1 cellular context compared by ENCODE assay signal in the genomic region with DNA sequence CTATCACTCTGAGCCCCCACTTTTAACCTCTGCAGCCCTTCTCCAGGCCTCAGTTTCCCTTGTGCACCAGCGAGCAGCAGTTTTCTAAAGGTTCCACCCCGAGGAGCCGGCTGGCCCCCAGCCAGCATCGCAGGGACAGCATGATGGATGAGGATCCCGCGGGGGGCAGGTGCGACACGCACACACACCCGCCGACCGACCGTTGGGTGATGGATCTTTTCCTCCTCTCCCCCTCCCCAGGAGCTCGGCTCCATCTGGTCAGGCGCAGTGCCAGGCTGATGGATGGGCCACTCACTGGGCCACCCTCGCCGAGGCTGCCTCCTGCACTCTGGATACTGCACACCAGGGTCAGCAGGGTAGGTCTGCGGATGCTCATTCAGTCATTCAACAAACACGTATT.
TF ChIP-seq lines count a peak whose summit lies in the region.

No MANE protein-coding gene starts in this region.

TF ChIP-seq in H1, 55 proteins besides CTCF, POLR2A, EP300 and RAD21:
- TF ChIP-seq TCF12 (IDR thresholded peaks at IDR 0.05; ENCODE audit: low read depth, low read length): no peak
- TF ChIP-seq SAP30 (IDR thresholded peaks at IDR 0.05; ENCODE audit: insufficient read depth, insufficient replicate concordance, low read length): no peak
- no peak for TF ChIP-seq HDAC2 (IDR thresholded peaks at IDR 0.05; ENCODE audit: borderline replicate concordance in 1 of 2, low read depth in 2 of 2, low read length in 2 of 2)
- no peak for TF ChIP-seq CBX5 (IDR thresholded peaks at IDR 0.05; ENCODE audit: low read depth, low read length)
- no peak for TF ChIP-seq TAF1 (IDR thresholded peaks at IDR 0.05; ENCODE audit: low read depth, low read length)
- TF ChIP-seq TEAD4 (IDR thresholded peaks at IDR 0.05; ENCODE audit: low read depth, low read length): no peak
- no peak for TF ChIP-seq GABPA (IDR thresholded peaks at IDR 0.05; ENCODE audit: borderline replicate concordance, insufficient read depth, low read length)
- no peak for TF ChIP-seq SUZ12 (IDR thresholded peaks at IDR 0.05; ENCODE audit: low read length)
- TF ChIP-seq SP2 (IDR thresholded peaks at IDR 0.05; ENCODE audit: low read length): no peak
- no peak for TF ChIP-seq NRF1 (IDR thresholded peaks at IDR 0.05; ENCODE audit: low read depth, low read length)
- no peak for TF ChIP-seq CREB1 (IDR thresholded peaks at IDR 0.05)
